14 cellular contexts compared by ENCODE assay signal in genomic region chr7:43879477-43879876, GRCh38. TPM values are rescaled to one million over a fixed set of nuclear protein-coding genes. Genes with fewer than 3 reads are reported as not detected.
DNase-seq lines count a peak whose midpoint lies in the region; ATAC-seq, FAIRE-seq and TF ChIP-seq lines count a peak whose summit lies in the region.
"Had no signal": no experiment of that assay in that cellular context is flagged by ENCODE, and none has a peak within 500 bp of the region (broad histone marks: within the 10 kb centered on the region; RNA-seq: fewer than 3 reads in every experiment).

No MANE protein-coding gene starts in this region.

- TF ChIP-seq POLR2A in body of pancreas (IDR thresholded peaks at IDR 0.05): no peak

- ATAC-seq in activated naive CD4-positive, alpha-beta T cell treated with anti-CD3 and anti-CD28 coated beads, Interleukin-2, amount 50 U/mL, for 72 hours: peak; percentile 35 to 84
- ATAC-seq in foreskin keratinocyte: peak; percentile 88
- no peak for ATAC-seq in upper lobe of right lung
- ATAC-seq in body of pancreas: no peak
- ATAC-seq: activated CD8-positive, alpha-beta T cell treated with anti-CD3 and anti-CD28 coated beads for 36 hours; sciatic nerve had no signal

- peak overlapping the region; percentile 29 to 72 for H3K27ac Mint-ChIP-seq in activated naive CD4-positive, alpha-beta T cell treated with anti-CD3 and anti-CD28 coated beads, Interleukin-2, amount 50 U/mL, for 72 hours
- H3K27ac Mint-ChIP-seq in astrocyte (ENCODE audit: unreplicated experiment) (no peak overlapping the region), H9 (no peak overlapping the region; a peak in 1 of 7 replicates)
- H3K27ac Mint-ChIP-seq: activated CD8-positive, alpha-beta T cell treated with anti-CD3 and anti-CD28 coated beads for 36 hours; T-helper 1 cell treated with Interleukin-12 subunit alpha and Interleukin-12 subunit beta and Interleukin-4 antibody, amounts not matched to agents 30 μg/mL and 1 μg/mL, for 36 hours had no signal

- H4K91ac ChIP-seq in H9 (ENCODE audit: insufficient read length, low read depth, low read length): no peak overlapping the region

- no peak overlapping the region for H2BK5ac ChIP-seq in H9 (ENCODE audit: insufficient read length, low read length)

- H3K23ac ChIP-seq in H9 (ENCODE audit: insufficient read length, low read depth, low read length): no peak overlapping the region

- H2AFZ ChIP-seq in astrocyte (ENCODE audit: low read depth, low read length): no peak overlapping the region
- H2AFZ ChIP-seq in H9 (ENCODE audit: low read length): no peak overlapping the region

- H3K4me2 ChIP-seq in astrocyte (ENCODE audit: low read length): peak overlapping the region; percentile 40
- no peak overlapping the region for H3K4me2 ChIP-seq in H9 (ENCODE audit: insufficient read depth, insufficient read length, low read length)

- peaks cover 29% of the 10 kb centered on the region for H3K36me3 ChIP-seq in astrocyte (ENCODE audit: insufficient read depth, low read length)
- peaks cover 90% of the 10 kb centered on the region for H3K36me3 ChIP-seq in upper lobe of right lung
- H3K36me3 ChIP-seq in body of pancreas (replicated peaks in 1 of 2; ENCODE audit: insufficient read depth in 1 of 2, low read depth in 2 of 2): peaks cover 7 to 17% of the 10 kb centered on the region in 2 donors

- no peaks in the 10 kb centered on the region for H4K20me1 ChIP-seq in astrocyte (ENCODE audit: insufficient read depth, low read length)
- H4K20me1 ChIP-seq in H9 (ENCODE audit: control insufficient read depth, insufficient read depth, insufficient read length): no peaks in the 10 kb centered on the region

- H3K9ac ChIP-seq in astrocyte (ENCODE audit: low read length): peak overlapping the region; percentile 51
- H3K9ac ChIP-seq in H9 (ENCODE audit: extremely low read depth, insufficient read length, low read length): no peak overlapping the region

- no peaks in the 10 kb centered on the region for H3K79me1 ChIP-seq in H9 (ENCODE audit: insufficient read depth, low read depth, low read length, poor library complexity, severe bottlenecking)

- peak overlapping the region; percentile 73 for H3K27ac ChIP-seq in astrocyte (ENCODE audit: low read depth, low read length)
- H3K27ac ChIP-seq in foreskin keratinocyte: peak overlapping the region; percentile 18
- peak overlapping the region; percentile 8 for H3K27ac ChIP-seq in upper lobe of right lung
- no peak overlapping the region for H3K27ac ChIP-seq in body of pancreas
- H3K27ac ChIP-seq in substantia nigra (ENCODE audit: low read depth, low read length, poor library complexity, severe bottlenecking): no peak overlapping the region
- H3K27ac ChIP-seq in H9 (ENCODE audit: insufficient read length, low read depth, low read length): no peak overlapping the region
- H3K27ac ChIP-seq: thyroid gland had no signal

- WGBS in body of pancreas, 2 donors: 81 to 84% methylated on average over 2 of the region's 2 CpGs
- no CpG with 5 or more reads among the region's 2 CpGs for WGBS in H9 (ENCODE audit: extremely low coverage, insufficient read length, low lambda C conversion rate)

- H3K79me2 ChIP-seq in astrocyte (ENCODE audit: insufficient read depth, low read length) (peaks cover 21% of the 10 kb centered on the region), H9 (ENCODE audit: insufficient read depth, low read length) (no peaks in the 10 kb centered on the region)

- H3K4me3 ChIP-seq in astrocyte (ENCODE audit: insufficient read depth, low read depth, low read length) (no peak overlapping the region), upper lobe of right lung (no peak overlapping the region), body of pancreas (no peak overlapping the region)
- H3K4me3 ChIP-seq: thyroid gland had no signal

- no peak overlapping the region for H4K8ac ChIP-seq in H9 (replicated peaks; ENCODE audit: insufficient read length, low read depth, low read length)

- H2BK20ac ChIP-seq in H9 (ENCODE audit: low read depth, low read length, poor library complexity, severe bottlenecking): no peak overlapping the region

- no peak overlapping the region for H4K5ac ChIP-seq in H9 (ENCODE audit: insufficient read length, low read depth, low read length)

- no peak overlapping the region for H3K14ac ChIP-seq in H9 (ENCODE audit: insufficient read depth, low read length)

- H3K27me3 ChIP-seq in astrocyte (ENCODE audit: insufficient read depth, low read length) (no peaks in the 10 kb centered on the region), foreskin keratinocyte (no peaks in the 10 kb centered on the region), upper lobe of right lung (no peaks in the 10 kb centered on the region), body of pancreas (no peaks in the 10 kb centered on the region), H9 (ENCODE audit: insufficient read depth, low read length) (no peaks in the 10 kb centered on the region)
- H3K27me3 ChIP-seq: thyroid gland had no signal

- no peak overlapping the region for H2AK5ac ChIP-seq in H9 (ENCODE audit: insufficient read length, low read length)

- H3K4ac ChIP-seq in H9 (ENCODE audit: low read depth, low read length): no peak overlapping the region

- peaks cover 7 to 11% of the 10 kb centered on the region in 2 donors for H3K36me3 Mint-ChIP-seq in activated naive CD4-positive, alpha-beta T cell treated with anti-CD3 and anti-CD28 coated beads, Interleukin-2, amount 50 U/mL, for 72 hours
- H3K36me3 Mint-ChIP-seq in astrocyte (ENCODE audit: low read depth, unreplicated experiment) (peaks cover 40% of the 10 kb centered on the region), H9 (ENCODE audit: insufficient read depth in 1 of 3, low read depth in 3 of 3) (peaks cover 10 to 72% (median 56%) of the 10 kb centered on the region in 3 experiments)

- no peaks in the 10 kb centered on the region for H3K9me3 ChIP-seq in astrocyte (ENCODE audit: insufficient read depth, low read depth, low read length)
- H3K9me3 ChIP-seq in upper lobe of right lung: no peaks in the 10 kb centered on the region
- H3K9me3 ChIP-seq in body of pancreas: no peaks in the 10 kb centered on the region
- no peaks in the 10 kb centered on the region for H3K9me3 ChIP-seq in H9 (ENCODE audit: control insufficient read depth, low read depth, low read length)
- H3K9me3 ChIP-seq: thyroid gland had no signal

- H2BK12ac ChIP-seq in H9 (ENCODE audit: insufficient read length, low read depth, low read length): no peak overlapping the region

- no peak for DNase-seq in activated naive CD4-positive, alpha-beta T cell treated with anti-CD3 and anti-CD28 coated beads, Interleukin-2, amount 50 U/mL, for 72 hours (ENCODE audit: low spot score in 2 of 2)
- no peak for DNase-seq in activated naive CD4-positive, alpha-beta T cell treated with anti-CD3 and anti-CD28 coated beads, Interleukin-2, amount 50 U/mL, for 16 hours
- DNase-seq in astrocyte (ENCODE audit: low read depth) (peak; percentile 81), foreskin keratinocyte (peak in 1 of 2 donors; percentile 52), upper lobe of right lung (no peak), body of pancreas (no peak), substantia nigra (lab: John Stamatoyannopoulos, UW) (no peak), H9 (no peak)
- DNase-seq: activated CD8-positive, alpha-beta T cell treated with anti-CD3 and anti-CD28 coated beads for 36 hours; DMS79 treated with DMSO at 0.1 percent for 48 hours; OCI-M1; thyroid gland had no signal

- H3K4me1 ChIP-seq in astrocyte (ENCODE audit: insufficient read depth, low read length) (peaks cover 19% of the 10 kb centered on the region), foreskin keratinocyte (no peaks in the 10 kb centered on the region), upper lobe of right lung (no peaks in the 10 kb centered on the region), body of pancreas (no peaks in the 10 kb centered on the region), H9 (ENCODE audit: insufficient read depth, low read length) (peaks cover 4% of the 10 kb centered on the region; the same call in 1 of the 2 replicates)
- H3K4me1 ChIP-seq: thyroid gland had no signal

- H3K4me1 Mint-ChIP-seq in astrocyte (ENCODE audit: low read depth, unreplicated experiment) (peaks cover 11% of the 10 kb centered on the region), H9 (peaks cover 10 to 20% of the 10 kb centered on the region in 2 experiments)

- FAIRE-seq in astrocyte (lab: Jason Lieb, UNC): no peak

- no peak overlapping the region for H2BK15ac ChIP-seq in H9 (ENCODE audit: low read depth, low read length)

- intact Hi-C loops in upper lobe of right lung (cut with DNase I): no loop called here
- intact Hi-C loops in body of pancreas (cut with DNase I): no loop called here

- no peaks in the 10 kb centered on the region for H3K23me2 ChIP-seq in H9 (ENCODE audit: insufficient read length, low read depth, low read length, poor library complexity, severe bottlenecking)

- H3K56ac ChIP-seq in H9 (ENCODE audit: insufficient read length, low read depth, low read length): no peak overlapping the region

- H2BK120ac ChIP-seq in H9 (ENCODE audit: low read depth, low read length, poor library complexity, severe bottlenecking): no peak overlapping the region

- H3K18ac ChIP-seq in H9 (ENCODE audit: insufficient read length, low read depth, low read length): no peak overlapping the region

- TF ChIP-seq CTCF in astrocyte (IDR thresholded peaks at IDR 0.05; ENCODE audit: insufficient read depth, low read depth, low read length): no peak
- TF ChIP-seq CTCF in foreskin keratinocyte (conservative IDR thresholded peaks at IDR 0.05): no peak
- TF ChIP-seq CTCF in upper lobe of right lung (IDR thresholded peaks at IDR 0.05): no peak
- TF ChIP-seq CTCF in body of pancreas (IDR thresholded peaks at IDR 0.05): no peak
- TF ChIP-seq CTCF in H9 (conservative IDR thresholded peaks at IDR 0.05): no peak

- H3T11ph ChIP-seq in H9 (ENCODE audit: low read length): no peak overlapping the region

- H3K4me3 Mint-ChIP-seq in astrocyte (ENCODE audit: unreplicated experiment): no peak overlapping the region
- H3K4me3 Mint-ChIP-seq in H9: no peak overlapping the region
- H3K4me3 Mint-ChIP-seq: activated CD8-positive, alpha-beta T cell treated with anti-CD3 and anti-CD28 coated beads for 36 hours; T-helper 1 cell treated with Interleukin-12 subunit alpha and Interleukin-12 subunit beta and Interleukin-4 antibody, amounts not matched to agents 30 μg/mL and 1 μg/mL, for 36 hours had no signal

- H3K9me3 Mint-ChIP-seq in activated naive CD4-positive, alpha-beta T cell treated with anti-CD3 and anti-CD28 coated beads, Interleukin-2, amount 50 U/mL, for 72 hours: no peaks in the 10 kb centered on the region
- H3K9me3 Mint-ChIP-seq in astrocyte (ENCODE audit: unreplicated experiment) (peaks cover 3% of the 10 kb centered on the region), H9 (no peaks in the 10 kb centered on the region)
- H3K9me3 Mint-ChIP-seq: activated CD8-positive, alpha-beta T cell treated with anti-CD3 and anti-CD28 coated beads for 36 hours; T-helper 1 cell treated with Interleukin-12 subunit alpha and Interleukin-12 subunit beta and Interleukin-4 antibody, amounts not matched to agents 30 μg/mL and 1 μg/mL, for 36 hours had no signal

- no peaks in the 10 kb centered on the region for H3K27me3 Mint-ChIP-seq in astrocyte (ENCODE audit: low read depth, unreplicated experiment)
- no peaks in the 10 kb centered on the region for H3K27me3 Mint-ChIP-seq in H9 (ENCODE audit: low read depth)
- H3K27me3 Mint-ChIP-seq: activated CD8-positive, alpha-beta T cell treated with anti-CD3 and anti-CD28 coated beads for 36 hours had no signal

RNA-seq across cellular contexts. Expression of gene MRPS24, which starts 10.2 kb away (rescaled TPM):
- 100 to 1,000 TPM; 112 to 118 TPM for total RNA-seq in activated naive CD4-positive, alpha-beta T cell treated with anti-CD3 and anti-CD28 coated beads, Interleukin-2, amount 50 U/mL, for 72 hours
- total RNA-seq in astrocyte (93.9 and 95.0 TPM in 2 replicates), foreskin keratinocyte (136 and 147 TPM in 2 replicates), upper lobe of right lung (61.5 TPM), body of pancreas (10 to 100 TPM; 81.7 to 99.9 TPM), H9 (2021) (116 and 118 TPM in 2 replicates)
- 227 and 229 TPM in 2 replicates for polyA plus RNA-seq in foreskin keratinocyte

RNA-seq across cellular contexts. Expression of gene URGCP, which starts 26.9 kb away (rescaled TPM):
- 10 to 100 TPM; 16.4 to 26.3 TPM for total RNA-seq in activated naive CD4-positive, alpha-beta T cell treated with anti-CD3 and anti-CD28 coated beads, Interleukin-2, amount 50 U/mL, for 72 hours
- 23.0 and 24.0 TPM in 2 replicates for total RNA-seq in astrocyte
- total RNA-seq in foreskin keratinocyte: 27.0 and 27.3 TPM in 2 replicates
- polyA plus RNA-seq in foreskin keratinocyte: 15.9 and 16.3 TPM in 2 replicates
- 29.1 TPM for total RNA-seq in upper lobe of right lung
- total RNA-seq in body of pancreas: 10 to 100 TPM; 15.6 to 22.1 TPM
- total RNA-seq in H9 (2021): 30.5 and 30.7 TPM in 2 replicates

RNA-seq across cellular contexts. Expression of gene UBE2D4, which starts 46.8 kb away (rescaled TPM):
- 1 to 10 TPM; 3.3 to 7.5 TPM for total RNA-seq in activated naive CD4-positive, alpha-beta T cell treated with anti-CD3 and anti-CD28 coated beads, Interleukin-2, amount 50 U/mL, for 72 hours
- 13.9 and 14.0 TPM in 2 replicates for total RNA-seq in astrocyte
- 8.0 and 8.8 TPM in 2 replicates for total RNA-seq in foreskin keratinocyte
- 9.3 and 9.9 TPM in 2 replicates for polyA plus RNA-seq in foreskin keratinocyte
- total RNA-seq in upper lobe of right lung: 27.2 TPM
- 10 to 100 TPM; 16.5 to 18.4 TPM for total RNA-seq in body of pancreas
- total RNA-seq in H9 (2021): 6.4 and 7.3 TPM in 2 replicates

Comparison
In these comparisons a context has a peak if more than half of its experiments do, and no peak if none do; other contexts are left out.
1. ATAC-seq: peak in activated naive CD4-positive, alpha-beta T cell treated with anti-CD3 and anti-CD28 coated beads, Interleukin-2, amount 50 U/mL, for 72 hours (2 of 2) and foreskin keratinocyte (single experiment); none in upper lobe of right lung (single experiment) and body of pancreas (single experiment).
2. H3K27ac Mint-ChIP-seq: peak in activated naive CD4-positive, alpha-beta T cell treated with anti-CD3 and anti-CD28 coated beads, Interleukin-2, amount 50 U/mL, for 72 hours (2 of 2); none in astrocyte (single experiment) and H9 (0 of 3).
3. H3K27ac ChIP-seq: peak in astrocyte (single experiment), foreskin keratinocyte (single experiment) and upper lobe of right lung (single experiment); none in body of pancreas (0 of 4), substantia nigra (single experiment) and H9 (single experiment).